ENCODE assay signal across 26 cellular contexts in the genomic region with DNA sequence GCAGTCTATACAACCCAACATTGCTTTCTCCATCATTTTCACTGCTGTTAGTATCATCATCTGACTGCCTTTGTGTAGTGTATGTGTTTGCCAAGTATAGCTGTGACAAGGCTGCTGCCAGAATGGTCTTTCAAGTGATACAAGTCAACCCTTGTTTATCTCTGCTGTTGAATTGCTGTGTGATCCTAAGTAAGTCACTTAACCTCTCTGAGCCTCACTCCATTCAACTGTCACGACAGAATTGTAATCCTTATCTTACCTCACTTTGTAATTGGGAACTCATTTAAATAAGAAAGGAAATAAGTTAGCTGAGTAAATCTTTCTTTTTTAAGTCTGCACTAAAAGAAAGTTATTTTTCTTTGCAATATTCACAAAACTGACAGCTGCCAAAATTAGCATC.
"Had no signal": no experiment of that assay in that cellular context is flagged by ENCODE, and none has a peak within 500 bp of the region (broad histone marks: within the 10 kb centered on the region; RNA-seq: fewer than 3 reads in every experiment).

No MANE protein-coding gene starts in this region.

- DNase-seq: colonic mucosa; cortex of kidney; effector CD8-positive, alpha-beta T cell; effector memory CD8-positive, alpha-beta T cell; endodermal cell; erythroblast; esophagus squamous epithelium; foreskin fibroblast; foreskin melanocyte; gastrocnemius medialis; glutamatergic neuron; head of caudate nucleus; heart right ventricle; hippocampal formation; left cardiac atrium; left lung; left ventricle myocardium superior; lower lobe of right lung; mesenchymal stem cell; mucosa of descending colon; naive B cell had no signal

- H3K27me3 ChIP-seq: colonic mucosa, esophagus squamous epithelium, gastrocnemius medialis, heart right ventricle, left lung had no signal

- H3K4me3 ChIP-seq: colonic mucosa, esophagus squamous epithelium, gastrocnemius medialis, heart right ventricle, left lung, lower lobe of right lung, mucosa of descending colon had no signal

- H3K27ac ChIP-seq: colonic mucosa, epithelial cell of prostate, esophagus squamous epithelium, gastrocnemius medialis, heart right ventricle, left lung, lower lobe of right lung had no signal

- FAIRE-seq: endometrium, islet of Langerhans, keratinocyte had no signal

- H3K9me3 ChIP-seq: colonic mucosa, esophagus squamous epithelium, gastrocnemius medialis, heart right ventricle, left lung, lower lobe of right lung, mucosa of descending colon had no signal

- ATAC-seq: effector memory CD8-positive, alpha-beta T cell; esophagus mucosa; gastrocnemius medialis; heart right ventricle; left cardiac atrium; left lung; left ventricle myocardium superior; lower lobe of right lung; mucosa of descending colon had no signal

- H3K36me3 ChIP-seq: colonic mucosa, esophagus squamous epithelium, gastrocnemius medialis, heart right ventricle, left lung, lower lobe of right lung had no signal

- H3K4me1 ChIP-seq: colonic mucosa, esophagus squamous epithelium, gastrocnemius medialis, heart right ventricle, left lung, lower lobe of right lung had no signal
